8 cellular contexts compared by ENCODE assay signal in the genomic region with DNA sequence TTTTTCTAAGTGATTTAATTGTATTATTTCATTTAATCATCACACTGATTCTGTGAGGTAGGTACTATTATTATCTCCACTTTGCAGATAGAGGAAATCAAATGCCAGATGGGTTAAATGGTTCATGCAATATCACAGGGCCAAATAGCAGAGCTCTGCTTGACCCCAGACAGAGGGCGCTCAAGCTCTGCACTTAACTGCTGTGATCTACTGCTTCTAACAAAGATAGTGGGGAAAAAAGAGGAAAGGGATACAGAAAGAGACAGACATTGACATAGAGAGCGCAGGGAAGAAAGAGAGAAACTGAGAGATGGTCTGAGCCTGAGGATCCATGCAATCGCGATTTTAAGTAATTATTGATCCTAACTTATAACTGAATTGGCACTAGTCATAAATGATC.
DNase-seq lines count a peak whose midpoint lies in the region; ATAC-seq and TF ChIP-seq lines count a peak whose summit lies in the region.

No MANE protein-coding gene starts in this region.

- peak; percentile 96 for TF ChIP-seq CTCF in endodermal cell (conservative IDR thresholded peaks at IDR 0.05)

- H3K4me1 Mint-ChIP-seq in endodermal cell, result peaks cover 3% of the 10 kb centered on the region

- H3K27me3 Mint-ChIP-seq in endodermal cell (ENCODE audit: insufficient read depth), result peaks cover 12% of the 10 kb centered on the region

- no peak overlapping the region for H3K27ac ChIP-seq in endodermal cell (ENCODE audit: low read depth, low read length)

- no peak overlapping the region for H3K9ac ChIP-seq in endodermal cell (ENCODE audit: extremely low read depth, low read length, poor library complexity, severe bottlenecking)

- peak; percentile 82 for ATAC-seq in GM21528 (IDR thresholded peaks at IDR 0.05; ENCODE audit: low FRiP score, unreplicated experiment)

- H3K36me3 ChIP-seq in endodermal cell (ENCODE audit: control insufficient read depth, insufficient read depth, low read length), result no peaks in the 10 kb centered on the region

- DNase-seq in G401 (ENCODE audit: low spot score) (peak; percentile 40), KBM-7 (peak; percentile 54), RPMI8226 (peak; percentile 63), endodermal cell (peak; percentile 92), lung microvascular endothelial cell (ENCODE audit: low read depth in 2 of 2) (peak; percentile 66 to 70), middle frontal gyrus (ENCODE audit: extremely low spot score, low spot score) (no peak), GOT3 (lab: John Stamatoyannopoulos, UW) (no peak)

- WGBS in endodermal cell (ENCODE audit: insufficient coverage in 1 of 2, insufficient read length in 1 of 2), 2 experiments, result 15 to 36% methylated on average over 4 of the region's 4 CpGs

- H3K27ac Mint-ChIP-seq in endodermal cell, result no peak overlapping the region

- peaks cover 3% of the 10 kb centered on the region for H3K9me3 Mint-ChIP-seq in endodermal cell

- no peak overlapping the region for H3K4me3 Mint-ChIP-seq in endodermal cell

- H3K27me3 ChIP-seq in endodermal cell (ENCODE audit: control insufficient read depth, insufficient read depth, low read length, poor library complexity, severe bottlenecking), result no peaks in the 10 kb centered on the region

- no peaks in the 10 kb centered on the region for H3K4me1 ChIP-seq in endodermal cell (ENCODE audit: control insufficient read depth, insufficient read depth, low read length)

- in situ Hi-C loops in G401 (cut with HindIII; ENCODE audit: low sequenced_read_pairs), result no loop called here
- in situ Hi-C loops in KBM-7 (cut with MboI; ENCODE audit: low pct_unique_long_range_greater_than_20kb, low sequenced_read_pairs), result no loop called here

- H3K9me3 ChIP-seq in endodermal cell (ENCODE audit: control insufficient read depth, low read length), result no peaks in the 10 kb centered on the region

- no peaks in the 10 kb centered on the region for H3K36me3 Mint-ChIP-seq in endodermal cell (ENCODE audit: low read depth)

- H3K4me3 ChIP-seq in endodermal cell (ENCODE audit: low read length), result no peak overlapping the region

Comparison
In these comparisons a context has a peak if more than half of its experiments do, and no peak if none do; other contexts are left out.
1. DNase-seq: peak in G401 (single experiment), KBM-7 (single experiment), RPMI8226 (single experiment), endodermal cell (single experiment) and lung microvascular endothelial cell (2 of 2); none in middle frontal gyrus (single experiment) and GOT3 (single experiment).